In the genomic region with DNA sequence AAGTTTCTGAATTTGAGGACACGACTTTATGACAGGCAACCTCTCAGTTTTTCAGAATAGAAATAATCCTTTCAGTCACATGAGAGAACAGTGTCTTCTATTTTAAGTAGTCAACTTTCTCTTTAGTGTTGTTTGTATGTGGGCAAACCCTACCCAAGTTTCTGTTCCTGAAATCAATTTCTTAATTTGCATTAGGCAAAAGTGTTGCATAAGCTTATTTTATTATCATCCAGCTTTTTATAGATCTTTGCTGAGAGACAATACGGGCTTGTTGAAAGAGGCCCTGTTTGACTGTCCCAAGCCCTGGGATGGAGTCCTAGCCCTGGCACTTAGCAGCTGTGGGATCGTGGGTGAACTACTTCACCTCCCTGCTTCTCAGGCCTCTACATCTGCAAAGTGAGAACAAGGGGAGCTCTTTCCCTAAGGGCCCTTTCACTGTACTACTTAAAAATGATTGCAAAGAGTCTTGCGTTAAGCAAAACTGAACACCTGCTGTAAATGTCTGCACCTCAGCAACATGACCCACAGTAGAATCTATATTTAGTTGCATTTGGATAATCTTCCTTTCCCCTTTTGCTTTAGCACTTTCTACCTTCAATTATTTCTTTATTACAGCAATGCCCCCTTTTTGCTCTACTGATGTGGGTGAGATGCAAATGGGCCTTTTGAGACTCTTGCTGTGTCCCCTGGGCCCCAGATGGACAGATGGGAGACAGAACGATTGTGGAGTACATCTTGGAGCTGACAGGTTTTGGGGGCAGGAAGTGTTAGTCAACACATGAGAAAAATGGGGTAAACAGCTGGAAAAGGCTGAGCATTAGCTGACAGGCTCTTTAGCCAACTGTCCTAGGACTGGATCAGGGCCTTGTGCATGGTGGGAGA, we compare ENCODE assay signal across 1 cellular context.
TF ChIP-seq lines count a peak whose summit lies in the region.

No MANE protein-coding gene starts in this region.

TF ChIP-seq in GM12878, 131 proteins besides CTCF, POLR2A, EP300 and RAD21 (continued from another document and continues in another):
- TF ChIP-seq, protein P1, sequence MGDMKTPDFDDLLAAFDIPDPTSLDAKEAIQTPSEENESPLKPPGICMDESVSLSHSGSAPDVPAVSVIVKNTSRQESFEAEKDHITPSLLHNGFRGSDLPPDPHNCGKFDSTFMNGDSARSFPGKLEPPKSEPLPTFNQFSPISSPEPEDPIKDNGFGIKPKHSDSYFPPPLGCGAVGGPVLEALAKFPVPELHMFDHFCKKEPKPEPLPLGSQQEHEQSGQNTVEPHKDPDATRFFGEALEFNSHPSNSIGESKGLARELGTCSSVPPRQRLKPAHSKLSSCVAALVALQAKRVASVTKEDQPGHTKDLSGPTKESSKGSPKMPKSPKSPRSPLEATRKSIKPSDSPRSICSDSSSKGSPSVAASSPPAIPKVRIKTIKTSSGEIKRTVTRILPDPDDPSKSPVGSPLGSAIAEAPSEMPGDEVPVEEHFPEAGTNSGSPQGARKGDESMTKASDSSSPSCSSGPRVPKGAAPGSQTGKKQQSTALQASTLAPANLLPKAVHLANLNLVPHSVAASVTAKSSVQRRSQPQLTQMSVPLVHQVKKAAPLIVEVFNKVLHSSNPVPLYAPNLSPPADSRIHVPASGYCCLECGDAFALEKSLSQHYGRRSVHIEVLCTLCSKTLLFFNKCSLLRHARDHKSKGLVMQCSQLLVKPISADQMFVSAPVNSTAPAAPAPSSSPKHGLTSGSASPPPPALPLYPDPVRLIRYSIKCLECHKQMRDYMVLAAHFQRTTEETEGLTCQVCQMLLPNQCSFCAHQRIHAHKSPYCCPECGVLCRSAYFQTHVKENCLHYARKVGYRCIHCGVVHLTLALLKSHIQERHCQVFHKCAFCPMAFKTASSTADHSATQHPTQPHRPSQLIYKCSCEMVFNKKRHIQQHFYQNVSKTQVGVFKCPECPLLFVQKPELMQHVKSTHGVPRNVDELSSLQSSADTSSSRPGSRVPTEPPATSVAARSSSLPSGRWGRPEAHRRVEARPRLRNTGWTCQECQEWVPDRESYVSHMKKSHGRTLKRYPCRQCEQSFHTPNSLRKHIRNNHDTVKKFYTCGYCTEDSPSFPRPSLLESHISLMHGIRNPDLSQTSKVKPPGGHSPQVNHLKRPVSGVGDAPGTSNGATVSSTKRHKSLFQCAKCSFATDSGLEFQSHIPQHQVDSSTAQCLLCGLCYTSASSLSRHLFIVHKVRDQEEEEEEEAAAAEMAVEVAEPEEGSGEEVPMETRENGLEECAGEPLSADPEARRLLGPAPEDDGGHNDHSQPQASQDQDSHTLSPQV (IDR thresholded peaks at IDR 0.05): no peak
- TF ChIP-seq IRF4 (IDR thresholded peaks at IDR 0.05; ENCODE audit: low read depth, low read length) (0 out of 2 replicates have a peak, but pooled peaks have one; percentile 47), ATF7 (IDR thresholded peaks at IDR 0.05; ENCODE audit: low read depth) (peak; percentile 70), SREBF2 (IDR thresholded peaks at IDR 0.05; ENCODE audit: low read length) (peak; percentile 55; the same call in 1 of the 2 replicates), MEF2B (IDR thresholded peaks at IDR 0.05; ENCODE audit: partially characterized antibody, poor library complexity, severe bottlenecking) (peak; percentile 95), PML (IDR thresholded peaks at IDR 0.05; ENCODE audit: low read length) (peak; percentile 45; the same call in 1 of the 2 replicates), NR2F1 (conservative IDR thresholded peaks at IDR 0.05) (peak; percentile 47; the same call in 1 of the 2 replicates), HDGF (IDR thresholded peaks at IDR 0.05) (no peak), MEF2A (IDR thresholded peaks at IDR 0.05; ENCODE audit: insufficient read depth, low read depth, low read length) (peak; percentile 92), SREBF1 (IDR thresholded peaks at IDR 0.05; ENCODE audit: low read length) (peak; percentile 59), BCL11A (IDR thresholded peaks at IDR 0.05; ENCODE audit: low read depth, low read length) (0 out of 2 replicates have a peak, but pooled peaks have one; percentile 11), RAD51 (IDR thresholded peaks at IDR 0.05) (peak; percentile 79), CBFB (IDR thresholded peaks at IDR 0.05; ENCODE audit: low read depth) (0 out of 2 replicates have a peak, but pooled peaks have one; percentile 56), BHLHE40 (IDR thresholded peaks at IDR 0.05; ENCODE audit: borderline replicate concordance in 1 of 2, low read depth in 2 of 2, low read length in 1 of 2) (peak; percentile 88 to 94), IKZF2 (IDR thresholded peaks at IDR 0.05) (peak; percentile 30 to 58; a peak in 3 of 4 replicates), ZNF24 (IDR thresholded peaks at IDR 0.05) (0 out of 2 replicates have a peak, but pooled peaks have one; percentile 27), DPF2 (IDR thresholded peaks at IDR 0.05) (peak; percentile 41; the same call in 1 of the 2 replicates), SUPT20H (IDR thresholded peaks at IDR 0.05; ENCODE audit: borderline replicate concordance, control insufficient read depth, low read depth, low read length) (no peak), WRNIP1 (IDR thresholded peaks at IDR 0.05; ENCODE audit: borderline replicate concordance, low read depth, low read length) (no peak), CBX3 (IDR thresholded peaks at IDR 0.05; ENCODE audit: borderline replicate concordance, low read depth) (no peak), MTA3 (IDR thresholded peaks at IDR 0.05; ENCODE audit: borderline replicate concordance, low read length) (no peak), HCFC1 (IDR thresholded peaks at IDR 0.05; ENCODE audit: low read length) (no peak), POLR2AphosphoS2 (IDR thresholded peaks at IDR 0.05; ENCODE audit: low read depth, low read length) (no peak), POU2F2 (IDR thresholded peaks at IDR 0.05; ENCODE audit: borderline replicate concordance, low read depth, low read length) (peak; percentile 76; the same call in 2 of the 3 replicates), SPI1 (IDR thresholded peaks at IDR 0.05; ENCODE audit: borderline replicate concordance, insufficient read depth, low read depth, low read length) (peak; percentile 87), MTA2 (IDR thresholded peaks at IDR 0.05; ENCODE audit: low read depth) (peak; percentile 70), RCOR1 (conservative IDR thresholded peaks at IDR 0.05; ENCODE audit: low read depth, low read length) (0 out of 2 replicates have a peak, but pooled peaks have one; percentile 43), TCF3 (IDR thresholded peaks at IDR 0.05; ENCODE audit: borderline replicate concordance, insufficient read depth, low read depth, low read length) (0 out of 2 replicates have a peak, but pooled peaks have one; percentile 29)
- TF ChIP-seq, protein P2, sequence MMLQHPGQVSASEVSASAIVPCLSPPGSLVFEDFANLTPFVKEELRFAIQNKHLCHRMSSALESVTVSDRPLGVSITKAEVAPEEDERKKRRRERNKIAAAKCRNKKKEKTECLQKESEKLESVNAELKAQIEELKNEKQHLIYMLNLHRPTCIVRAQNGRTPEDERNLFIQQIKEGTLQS (IDR thresholded peaks at IDR 0.05; ENCODE audit: borderline replicate concordance, extremely low read depth, low read depth, low read length): no peak
- TF ChIP-seq, protein P3, sequence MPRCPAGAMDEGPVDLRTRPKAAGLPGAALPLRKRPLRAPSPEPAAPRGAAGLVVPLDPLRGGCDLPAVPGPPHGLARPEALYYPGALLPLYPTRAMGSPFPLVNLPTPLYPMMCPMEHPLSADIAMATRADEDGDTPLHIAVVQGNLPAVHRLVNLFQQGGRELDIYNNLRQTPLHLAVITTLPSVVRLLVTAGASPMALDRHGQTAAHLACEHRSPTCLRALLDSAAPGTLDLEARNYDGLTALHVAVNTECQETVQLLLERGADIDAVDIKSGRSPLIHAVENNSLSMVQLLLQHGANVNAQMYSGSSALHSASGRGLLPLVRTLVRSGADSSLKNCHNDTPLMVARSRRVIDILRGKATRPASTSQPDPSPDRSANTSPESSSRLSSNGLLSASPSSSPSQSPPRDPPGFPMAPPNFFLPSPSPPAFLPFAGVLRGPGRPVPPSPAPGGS (IDR thresholded peaks at IDR 0.05; ENCODE audit: borderline replicate concordance, insufficient read depth, low read depth, low read length, poor library complexity, severe bottlenecking): no peak
- TF ChIP-seq, protein P4, sequence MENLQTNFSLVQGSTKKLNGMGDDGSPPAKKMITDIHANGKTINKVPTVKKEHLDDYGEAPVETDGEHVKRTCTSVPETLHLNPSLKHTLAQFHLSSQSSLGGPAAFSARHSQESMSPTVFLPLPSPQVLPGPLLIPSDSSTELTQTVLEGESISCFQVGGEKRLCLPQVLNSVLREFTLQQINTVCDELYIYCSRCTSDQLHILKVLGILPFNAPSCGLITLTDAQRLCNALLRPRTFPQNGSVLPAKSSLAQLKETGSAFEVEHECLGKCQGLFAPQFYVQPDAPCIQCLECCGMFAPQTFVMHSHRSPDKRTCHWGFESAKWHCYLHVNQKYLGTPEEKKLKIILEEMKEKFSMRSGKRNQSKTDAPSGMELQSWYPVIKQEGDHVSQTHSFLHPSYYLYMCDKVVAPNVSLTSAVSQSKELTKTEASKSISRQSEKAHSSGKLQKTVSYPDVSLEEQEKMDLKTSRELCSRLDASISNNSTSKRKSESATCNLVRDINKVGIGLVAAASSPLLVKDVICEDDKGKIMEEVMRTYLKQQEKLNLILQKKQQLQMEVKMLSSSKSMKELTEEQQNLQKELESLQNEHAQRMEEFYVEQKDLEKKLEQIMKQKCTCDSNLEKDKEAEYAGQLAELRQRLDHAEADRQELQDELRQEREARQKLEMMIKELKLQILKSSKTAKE (IDR thresholded peaks at IDR 0.05; ENCODE audit: low read depth, poor library complexity, severe bottlenecking): peak; percentile 87
- TF ChIP-seq, protein P5, sequence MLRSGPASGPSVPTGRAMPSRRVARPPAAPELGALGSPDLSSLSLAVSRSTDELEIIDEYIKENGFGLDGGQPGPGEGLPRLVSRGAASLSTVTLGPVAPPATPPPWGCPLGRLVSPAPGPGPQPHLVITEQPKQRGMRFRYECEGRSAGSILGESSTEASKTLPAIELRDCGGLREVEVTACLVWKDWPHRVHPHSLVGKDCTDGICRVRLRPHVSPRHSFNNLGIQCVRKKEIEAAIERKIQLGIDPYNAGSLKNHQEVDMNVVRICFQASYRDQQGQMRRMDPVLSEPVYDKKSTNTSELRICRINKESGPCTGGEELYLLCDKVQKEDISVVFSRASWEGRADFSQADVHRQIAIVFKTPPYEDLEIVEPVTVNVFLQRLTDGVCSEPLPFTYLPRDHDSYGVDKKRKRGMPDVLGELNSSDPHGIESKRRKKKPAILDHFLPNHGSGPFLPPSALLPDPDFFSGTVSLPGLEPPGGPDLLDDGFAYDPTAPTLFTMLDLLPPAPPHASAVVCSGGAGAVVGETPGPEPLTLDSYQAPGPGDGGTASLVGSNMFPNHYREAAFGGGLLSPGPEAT (IDR thresholded peaks at IDR 0.05; ENCODE audit: low read depth): peak; percentile 51; the same call in 1 of the 2 replicates
- TF ChIP-seq, protein P6, sequence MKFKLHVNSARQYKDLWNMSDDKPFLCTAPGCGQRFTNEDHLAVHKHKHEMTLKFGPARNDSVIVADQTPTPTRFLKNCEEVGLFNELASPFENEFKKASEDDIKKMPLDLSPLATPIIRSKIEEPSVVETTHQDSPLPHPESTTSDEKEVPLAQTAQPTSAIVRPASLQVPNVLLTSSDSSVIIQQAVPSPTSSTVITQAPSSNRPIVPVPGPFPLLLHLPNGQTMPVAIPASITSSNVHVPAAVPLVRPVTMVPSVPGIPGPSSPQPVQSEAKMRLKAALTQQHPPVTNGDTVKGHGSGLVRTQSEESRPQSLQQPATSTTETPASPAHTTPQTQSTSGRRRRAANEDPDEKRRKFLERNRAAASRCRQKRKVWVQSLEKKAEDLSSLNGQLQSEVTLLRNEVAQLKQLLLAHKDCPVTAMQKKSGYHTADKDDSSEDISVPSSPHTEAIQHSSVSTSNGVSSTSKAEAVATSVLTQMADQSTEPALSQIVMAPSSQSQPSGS (IDR thresholded peaks at IDR 0.05; ENCODE audit: low read length): peak; percentile 73
- TF ChIP-seq, protein P7, sequence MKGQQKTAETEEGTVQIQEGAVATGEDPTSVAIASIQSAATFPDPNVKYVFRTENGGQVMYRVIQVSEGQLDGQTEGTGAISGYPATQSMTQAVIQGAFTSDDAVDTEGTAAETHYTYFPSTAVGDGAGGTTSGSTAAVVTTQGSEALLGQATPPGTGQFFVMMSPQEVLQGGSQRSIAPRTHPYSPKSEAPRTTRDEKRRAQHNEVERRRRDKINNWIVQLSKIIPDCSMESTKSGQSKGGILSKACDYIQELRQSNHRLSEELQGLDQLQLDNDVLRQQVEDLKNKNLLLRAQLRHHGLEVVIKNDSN (IDR thresholded peaks at IDR 0.05; ENCODE audit: borderline replicate concordance, extremely low read length, insufficient read depth, low read depth, low read length): no peak
- TF ChIP-seq, protein P8, sequence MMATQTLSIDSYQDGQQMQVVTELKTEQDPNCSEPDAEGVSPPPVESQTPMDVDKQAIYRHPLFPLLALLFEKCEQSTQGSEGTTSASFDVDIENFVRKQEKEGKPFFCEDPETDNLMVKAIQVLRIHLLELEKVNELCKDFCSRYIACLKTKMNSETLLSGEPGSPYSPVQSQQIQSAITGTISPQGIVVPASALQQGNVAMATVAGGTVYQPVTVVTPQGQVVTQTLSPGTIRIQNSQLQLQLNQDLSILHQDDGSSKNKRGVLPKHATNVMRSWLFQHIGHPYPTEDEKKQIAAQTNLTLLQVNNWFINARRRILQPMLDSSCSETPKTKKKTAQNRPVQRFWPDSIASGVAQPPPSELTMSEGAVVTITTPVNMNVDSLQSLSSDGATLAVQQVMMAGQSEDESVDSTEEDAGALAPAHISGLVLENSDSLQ (IDR thresholded peaks at IDR 0.05): peak; percentile 50; the same call in 1 of the 2 replicates
- TF ChIP-seq, protein P9, sequence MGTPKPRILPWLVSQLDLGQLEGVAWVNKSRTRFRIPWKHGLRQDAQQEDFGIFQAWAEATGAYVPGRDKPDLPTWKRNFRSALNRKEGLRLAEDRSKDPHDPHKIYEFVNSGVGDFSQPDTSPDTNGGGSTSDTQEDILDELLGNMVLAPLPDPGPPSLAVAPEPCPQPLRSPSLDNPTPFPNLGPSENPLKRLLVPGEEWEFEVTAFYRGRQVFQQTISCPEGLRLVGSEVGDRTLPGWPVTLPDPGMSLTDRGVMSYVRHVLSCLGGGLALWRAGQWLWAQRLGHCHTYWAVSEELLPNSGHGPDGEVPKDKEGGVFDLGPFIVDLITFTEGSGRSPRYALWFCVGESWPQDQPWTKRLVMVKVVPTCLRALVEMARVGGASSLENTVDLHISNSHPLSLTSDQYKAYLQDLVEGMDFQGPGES (IDR thresholded peaks at IDR 0.05): no peak
